Comparison of ENCODE assay signal across 1 cellular context in genomic region chr1:27568247-27569087, GRCh38.
TF ChIP-seq lines count a peak whose summit lies in the region.

No MANE protein-coding gene starts in this region.

TF ChIP-seq in GM23338, 12 proteins besides CTCF, POLR2A, EP300 and RAD21 (continued from another document):
- no peak for TF ChIP-seq ZNF462 (CRISPR knock-in tag; IDR thresholded peaks at IDR 0.05)
- TF ChIP-seq NANOG (IDR thresholded peaks at IDR 0.05; ENCODE audit: borderline replicate concordance), result no peak
- TF ChIP-seq ZNF331 (CRISPR knock-in tag; IDR thresholded peaks at IDR 0.05; ENCODE audit: low read depth), result no peak
